In the genomic region with DNA sequence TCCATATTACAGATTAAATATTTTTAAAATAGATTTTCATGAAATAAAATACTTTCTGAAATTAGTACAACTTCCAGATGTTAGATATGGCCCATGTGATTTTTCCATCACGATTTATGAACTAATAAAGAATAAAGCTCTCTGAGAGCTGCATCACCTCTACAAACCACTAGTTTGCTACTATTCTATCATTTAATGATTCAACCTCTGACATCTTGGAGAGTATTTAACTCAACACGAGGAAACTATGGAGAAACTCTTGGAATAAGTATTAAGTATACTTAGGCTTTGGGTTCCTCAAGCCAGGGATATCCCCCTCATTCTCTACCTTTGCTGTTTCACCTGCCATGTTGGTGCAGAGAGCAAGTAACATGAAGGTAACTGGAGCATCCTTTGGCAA, we compare ENCODE assay signal across 19 cellular contexts. TPM values are rescaled to one million over a fixed set of nuclear protein-coding genes. Genes with fewer than 3 reads are reported as not detected.
"Had no signal": no experiment of that assay in that cellular context is flagged by ENCODE, and none has a peak within 500 bp of the region (broad histone marks: within the 10 kb centered on the region; RNA-seq: fewer than 3 reads in every experiment).

No MANE protein-coding gene starts in this region.

- DNase-seq: KBM-7, NCI-H1092 treated with DMSO at 0.1 percent for 48 hours, NCI-H1436, NCI-H187, NCI-H2029, NCI-H2081 treated with DMSO at 0.1 percent for 48 hours, NCI-H2171, NCI-H226, NCI-H446, NCI-H510A, NCI-H524 treated with DMSO at 0.1 percent for 48 hours, NCI-H69, NCI-H774, SHP77, SK-N-SH, SW 1271 had no signal

- H3K9me2 ChIP-seq: SK-N-SH had no signal

- H3K9ac ChIP-seq: SK-N-SH had no signal

- H3K9me3 ChIP-seq: SK-N-SH had no signal

- H3K27ac ChIP-seq: RWPE1 had no signal

- H3K4me2 ChIP-seq: SK-N-SH had no signal

RNA-seq across cellular contexts. Expression of a gene that starts 55.7 kb away (rescaled TPM):
- total RNA-seq: LHCN-M2, MCF 10A had no signal
